ENCODE assay signal across 18 cellular contexts in genomic region chr5:167949435-167949834, GRCh38.
DNase-seq lines count a peak whose midpoint lies in the region; ATAC-seq and TF ChIP-seq lines count a peak whose summit lies in the region.
"Had no signal": no experiment of that assay in that cellular context is flagged by ENCODE, and none has a peak within 500 bp of the region (broad histone marks: within the 10 kb centered on the region; RNA-seq: fewer than 3 reads in every experiment).

No MANE protein-coding gene starts in this region.

- no peak overlapping the region for H2BK5ac ChIP-seq in mesenchymal stem cell (ENCODE audit: low read depth, low read length, poor library complexity, severe bottlenecking)

- H3K23ac ChIP-seq in mesenchymal stem cell (ENCODE audit: low read length in 2 of 2), result no peak overlapping the region

- H3K14ac ChIP-seq in mesenchymal stem cell (ENCODE audit: low read length in 2 of 2), result no peak overlapping the region

- H3K27ac ChIP-seq in right cardiac atrium (ENCODE audit: low read length), result peak overlapping the region; percentile 55
- peak overlapping the region in 1 of 2 donors; percentile 10 for H3K27ac ChIP-seq in right atrium auricular region
- no peak overlapping the region for H3K27ac ChIP-seq in mesenchymal stem cell (ENCODE audit: low read length, poor library complexity, severe bottlenecking)
- H3K27ac ChIP-seq in lower lobe of right lung, result no peak overlapping the region
- H3K27ac ChIP-seq in WERI-Rb-1, result no peak overlapping the region
- H3K27ac ChIP-seq: BLaER1, KMS-11, PC-9 had no signal

- H2AFZ ChIP-seq in mesenchymal stem cell (ENCODE audit: low read depth, low read length), result no peak overlapping the region
- H2AFZ ChIP-seq: PC-9 had no signal

- no peak overlapping the region for H3K4me3 ChIP-seq in right cardiac atrium (ENCODE audit: low read length)
- no peak overlapping the region for H3K4me3 ChIP-seq in right atrium auricular region
- H3K4me3 ChIP-seq in mesenchymal stem cell (ENCODE audit: insufficient read depth in 1 of 2, low read depth in 1 of 2, low read length in 2 of 2), result no peak overlapping the region
- no peak overlapping the region for H3K4me3 ChIP-seq in lower lobe of right lung
- H3K4me3 ChIP-seq in WERI-Rb-1 (ENCODE audit: low read depth, low read length), result no peak overlapping the region
- H3K4me3 ChIP-seq: BLaER1, PC-9 had no signal

- H2BK15ac ChIP-seq in mesenchymal stem cell (ENCODE audit: low read depth, poor library complexity, severe bottlenecking), result no peak overlapping the region

- no peak overlapping the region for H4K91ac ChIP-seq in mesenchymal stem cell (ENCODE audit: low read length)

- H3K4ac ChIP-seq in mesenchymal stem cell (ENCODE audit: low read depth in 1 of 2, low read length in 2 of 2), result no peak overlapping the region

- whole genome bisulfite sequencing in right cardiac atrium, result 88% methylated on average over 3 of the region's 3 CpGs
- WGBS in mesenchymal stem cell, result 82% methylated on average over 3 of the region's 3 CpGs

- peak overlapping the region; percentile 58 for H2AK5ac ChIP-seq in mesenchymal stem cell (ENCODE audit: low read length, severe bottlenecking)

- H2BK12ac ChIP-seq in mesenchymal stem cell (ENCODE audit: low read length in 2 of 2), result no peak overlapping the region

- intact Hi-C loops in right cardiac atrium (cut with DNase I) (no loop called here), lower lobe of right lung (cut with DNase I) (no loop called here)

- H3K36me3 ChIP-seq in right atrium auricular region (no peaks in the 10 kb centered on the region), mesenchymal stem cell (ENCODE audit: control insufficient read depth in 1 of 2, insufficient read depth in 2 of 2, low read depth in 1 of 2, low read length in 2 of 2) (peaks cover 0 to 4% of the 10 kb centered on the region in 2 experiments), lower lobe of right lung (no peaks in the 10 kb centered on the region), WERI-Rb-1 (no peaks in the 10 kb centered on the region)

- H3K9me3 ChIP-seq in right cardiac atrium (ENCODE audit: control insufficient read depth, low read length) (no peaks in the 10 kb centered on the region), right atrium auricular region (no peaks in the 10 kb centered on the region), mesenchymal stem cell (ENCODE audit: control insufficient read depth, low read length) (no peaks in the 10 kb centered on the region), lower lobe of right lung (no peaks in the 10 kb centered on the region), WERI-Rb-1 (ENCODE audit: severe bottlenecking) (no peaks in the 10 kb centered on the region)

- H3K9ac ChIP-seq in mesenchymal stem cell (ENCODE audit: low read length), result no peak overlapping the region
- H3K9ac ChIP-seq: BLaER1, KMS-11 had no signal

- no peak overlapping the region for H4K8ac ChIP-seq in mesenchymal stem cell (ENCODE audit: low read length)

- H3K27me3 ChIP-seq in right cardiac atrium (ENCODE audit: control insufficient read depth, insufficient read depth) (no peaks in the 10 kb centered on the region), right atrium auricular region (no peaks in the 10 kb centered on the region), mesenchymal stem cell (ENCODE audit: control insufficient read depth in 1 of 2, insufficient read depth in 1 of 2, low read length in 2 of 2) (no peaks in the 10 kb centered on the region), lower lobe of right lung (ENCODE audit: low read depth) (no peaks in the 10 kb centered on the region), WERI-Rb-1 (ENCODE audit: insufficient read depth, low read depth, severe bottlenecking) (no peaks in the 10 kb centered on the region)
- H3K27me3 ChIP-seq: BLaER1 had no signal

- H3K4me2 ChIP-seq in mesenchymal stem cell (ENCODE audit: low read length, poor library complexity, severe bottlenecking), result no peak overlapping the region
- H3K4me2 ChIP-seq: BLaER1, KMS-11, PC-9 had no signal

- no peak overlapping the region for H3K18ac ChIP-seq in mesenchymal stem cell (ENCODE audit: low read depth in 1 of 2, low read length in 2 of 2)

- ATAC-seq in right cardiac atrium (no peak), lower lobe of right lung (no peak)

- DNase-seq in right cardiac atrium (no peak), right atrium auricular region (ENCODE audit: low spot score) (no peak), M059J (ENCODE audit: low read depth) (peak; percentile 69), mesenchymal stem cell (no peak), retina (no peak), lower lobe of right lung (no peak), WERI-Rb-1 (no peak)
- DNase-seq: CD4-positive, alpha-beta memory T cell; DMS153; H7; HFFc6; NCI-H1048; NCI-H1436; NCI-H2029; NCI-H526; PC-9 had no signal

- peaks cover 13% of the 10 kb centered on the region for H3K79me1 ChIP-seq in mesenchymal stem cell (replicated peaks; ENCODE audit: low read length, poor library complexity, severe bottlenecking)

- H2BK120ac ChIP-seq in mesenchymal stem cell (ENCODE audit: low read depth, low read length), result no peak overlapping the region

- TF ChIP-seq CTCF in right atrium auricular region (IDR thresholded peaks at IDR 0.05) (no peak), lower lobe of right lung (IDR thresholded peaks at IDR 0.05) (no peak), WERI-Rb-1 (IDR thresholded peaks at IDR 0.05; ENCODE audit: low read depth, low read length) (no peak)

- H3K4me1 ChIP-seq in right cardiac atrium (ENCODE audit: control insufficient read depth, insufficient read depth, low read length) (peaks cover 2% of the 10 kb centered on the region), right atrium auricular region (peaks cover 0 to 44% of the 10 kb centered on the region in 2 donors), mesenchymal stem cell (ENCODE audit: control insufficient read depth, insufficient read depth, low read depth, low read length) (peaks cover 17% of the 10 kb centered on the region), lower lobe of right lung (no peaks in the 10 kb centered on the region)
